In the genomic region with DNA sequence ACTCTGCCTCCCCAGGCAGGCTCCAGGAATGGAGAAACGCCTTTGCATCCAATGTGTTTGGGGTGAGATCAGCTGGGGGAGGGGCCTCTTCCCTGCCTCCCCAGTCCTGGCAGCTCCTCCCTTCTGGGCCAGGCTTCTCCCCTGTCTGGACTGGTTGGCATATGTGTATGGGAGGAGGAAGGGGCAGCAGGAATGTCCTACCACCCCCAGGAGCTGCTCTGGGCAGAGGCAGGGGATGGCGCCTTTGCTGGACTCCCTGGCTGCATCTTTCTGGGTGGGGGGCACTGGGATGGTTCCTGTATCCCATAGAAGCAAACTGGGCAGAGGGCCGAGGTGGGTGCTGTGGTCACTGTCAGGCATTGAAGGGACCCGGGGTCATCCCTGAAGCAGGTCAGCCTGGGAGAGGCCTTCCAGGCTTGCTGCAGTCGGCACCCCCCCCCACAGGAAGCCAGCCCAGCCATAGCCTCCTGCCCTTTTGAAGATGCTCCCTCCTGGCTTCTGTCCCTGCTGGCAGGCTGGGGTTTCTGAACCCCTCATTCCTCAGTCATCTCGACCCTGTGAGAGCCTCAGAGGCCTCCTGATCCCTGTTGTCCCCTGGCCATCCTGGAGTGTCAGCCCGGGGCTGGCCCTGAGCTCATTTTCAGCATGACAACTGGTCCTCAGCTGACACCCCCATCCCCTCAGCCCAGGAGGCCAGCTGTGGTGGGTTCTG, we compare ENCODE assay signal across 24 cellular contexts. TPM values are rescaled to one million over a fixed set of nuclear protein-coding genes. Genes with fewer than 3 reads are reported as not detected.
"Had no signal": no experiment of that assay in that cellular context is flagged by ENCODE, and none has a peak within 500 bp of the region (broad histone marks: within the 10 kb centered on the region; RNA-seq: fewer than 3 reads in every experiment).

No MANE protein-coding gene starts in this region.

- H3K9me3 ChIP-seq: suprapubic skin, vagina had no signal

- H3K4me2 ChIP-seq: neural progenitor cell had no signal

- H3K27me3 ChIP-seq: breast epithelium, neural progenitor cell, vagina had no signal

- H2AFZ ChIP-seq: neural progenitor cell had no signal

- H3K4me3 ChIP-seq: breast epithelium, neural progenitor cell, skin epidermis, suprapubic skin, vagina had no signal

- ATAC-seq: activated CD4-positive, CD25-positive, alpha-beta regulatory T cell treated with anti-CD3 and anti-CD28 coated beads, Interleukin-2, amount 50 U/mL, for 24 hours; stimulated activated naive CD8-positive, alpha-beta T cell treated with anti-CD3 and anti-CD28 coated beads, Interleukin-15, amount 100 ng/mL, for 72 hours had no signal

- DNase-seq: activated CD8-positive, alpha-beta memory T cell treated with anti-CD3 and anti-CD28 coated beads for 24 hours; activated CD8-positive, alpha-beta memory T cell treated with anti-CD3 and anti-CD28 coated beads, Interleukin-2, amount 50 U/mL, for 48 hours; activated effector memory CD4-positive, alpha-beta T cell treated with anti-CD3 and anti-CD28 coated beads, Interleukin-2, amount 50 U/mL, for 16 hours; cortex of kidney; immature natural killer cell; midbrain; stimulated activated CD4-positive, alpha-beta T cell treated with anti-CD3 and anti-CD28 coated beads, Interleukin-15, amount 100 ng/mL, for 24 hours; stimulated activated CD4-positive, alpha-beta T cell treated with anti-CD3 and anti-CD28 coated beads, Interleukin-2, amount 100 ng/mL, for 48 hours; stimulated activated naive CD8-positive, alpha-beta T cell treated with anti-CD3 and anti-CD28 coated beads, Interleukin-15, amount 100 ng/mL, for 72 hours; T1000; trophoblast cell had no signal

- H3K27me3 Mint-ChIP-seq: activated naive CD4-positive, alpha-beta T cell treated with anti-CD3 and anti-CD28 coated beads, Interleukin-2, amount 50 U/mL, for 24 hours had no signal

- H3K36me3 Mint-ChIP-seq: activated naive CD4-positive, alpha-beta T cell treated with anti-CD3 and anti-CD28 coated beads, Interleukin-2, amount 50 U/mL, for 24 hours; immature natural killer cell; neural progenitor cell had no signal

- H3K27ac ChIP-seq: breast epithelium, neural progenitor cell, skin epidermis, suprapubic skin, vagina had no signal

- H3K36me3 ChIP-seq: breast epithelium, neural progenitor cell, suprapubic skin, vagina had no signal

- H3K27ac Mint-ChIP-seq: activated naive CD4-positive, alpha-beta T cell treated with anti-CD3 and anti-CD28 coated beads, Interleukin-2, amount 50 U/mL, for 24 hours; immature natural killer cell; neural progenitor cell; progenitor cell of endocrine pancreas; stimulated activated naive CD8-positive, alpha-beta T cell treated with anti-CD3 and anti-CD28 coated beads, Interleukin-15, amount 100 ng/mL, for 72 hours had no signal

- H3K9ac ChIP-seq: neural progenitor cell had no signal

- FAIRE-seq: astrocyte, endometrium had no signal

- H3K4me3 Mint-ChIP-seq: activated naive CD4-positive, alpha-beta T cell treated with anti-CD3 and anti-CD28 coated beads, Interleukin-2, amount 50 U/mL, for 24 hours; immature natural killer cell; neural progenitor cell; stimulated activated naive CD8-positive, alpha-beta T cell treated with anti-CD3 and anti-CD28 coated beads, Interleukin-15, amount 100 ng/mL, for 72 hours had no signal

- H3K4me1 ChIP-seq: breast epithelium, neural progenitor cell had no signal

- H3K4me1 Mint-ChIP-seq: activated naive CD4-positive, alpha-beta T cell treated with anti-CD3 and anti-CD28 coated beads, Interleukin-2, amount 50 U/mL, for 24 hours; neural progenitor cell; stimulated activated naive CD8-positive, alpha-beta T cell treated with anti-CD3 and anti-CD28 coated beads, Interleukin-15, amount 100 ng/mL, for 72 hours had no signal

- H3K9me3 Mint-ChIP-seq: activated naive CD4-positive, alpha-beta T cell treated with anti-CD3 and anti-CD28 coated beads, Interleukin-2, amount 50 U/mL, for 24 hours; immature natural killer cell had no signal

RNA-seq across cellular contexts. Expression of gene SLC7A10, which starts 21.2 kb away (rescaled TPM):
- total RNA-seq: lung microvascular endothelial cell; osteoblast; T-helper 1 cell treated with Interleukin-12 subunit alpha and Interleukin-12 subunit beta and Interleukin-4 antibody, amounts not matched to agents 30 ng/mL and 1 ng/mL, for 36 hours had no signal
- polyA plus RNA-seq: immature natural killer cell had no signal

RNA-seq across cellular contexts. Expression of gene LRP3, which starts 52.8 kb away (rescaled TPM):
- polyA plus RNA-seq: immature natural killer cell had no signal
